In the genomic region with DNA sequence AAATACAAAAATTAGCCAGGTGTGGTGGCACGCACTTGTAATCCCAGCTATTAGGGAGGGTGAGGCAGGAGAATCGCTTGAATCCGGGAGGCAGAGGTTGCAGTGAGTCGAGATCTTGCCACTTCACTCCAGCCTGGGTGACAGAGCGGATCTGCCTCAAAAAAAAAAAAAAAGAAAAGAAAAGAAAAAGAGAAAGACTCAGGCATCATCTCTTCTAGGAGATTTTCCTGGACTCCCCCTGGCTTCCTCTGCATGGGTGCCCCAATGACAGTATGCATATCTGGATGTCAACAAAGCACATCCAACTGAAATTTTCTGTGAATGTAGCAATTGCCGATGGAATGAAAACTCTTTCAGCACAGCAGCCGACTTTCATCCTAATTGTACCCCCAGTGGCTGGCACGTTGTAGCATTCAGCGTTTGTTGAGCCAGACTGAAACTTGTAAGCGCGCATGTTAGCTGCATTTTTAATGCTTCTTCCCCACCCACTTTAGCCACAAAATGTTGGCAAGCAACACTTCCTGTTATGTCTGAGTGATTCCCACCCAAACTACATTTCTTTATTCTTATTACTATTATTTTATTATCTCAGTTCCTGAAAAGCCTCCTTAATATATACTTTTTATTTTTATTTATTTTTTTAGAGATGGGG, we compare ENCODE assay signal across 8 cellular contexts.
DNase-seq lines count a peak whose midpoint lies in the region; TF ChIP-seq lines count a peak whose summit lies in the region.

No MANE protein-coding gene starts in this region.

- H3K27ac ChIP-seq in BLaER1 (no peak overlapping the region), SK-N-SH (ENCODE audit: low read depth in 2 of 2, low read length in 1 of 2) (no peak overlapping the region)

- H3K9me3 ChIP-seq in BLaER1 (peaks cover 5% of the 10 kb centered on the region; the same call in 1 of the 2 replicates), SK-N-SH (no peaks in the 10 kb centered on the region)

- no peaks in the 10 kb centered on the region for H3K9me2 ChIP-seq in SK-N-SH

- no peaks in the 10 kb centered on the region for H3K79me2 ChIP-seq in SK-N-SH (ENCODE audit: insufficient read depth)

- TF ChIP-seq RAD21 in SK-N-SH (IDR thresholded peaks at IDR 0.05; ENCODE audit: low read length): no peak

- H2AFZ ChIP-seq in SK-N-SH (ENCODE audit: low read depth): no peak overlapping the region

- 90% methylated on average over 11 of the region's 11 CpGs for WGBS in SK-N-SH (ENCODE audit: low lambda C conversion rate)

- POLR2A ChIA-PET in SK-N-SH (lab: Yijun Ruan, JAX): no interaction called here

- H3K27me3 ChIP-seq in BLaER1 (no peaks in the 10 kb centered on the region), SK-N-SH (ENCODE audit: insufficient read depth) (no peaks in the 10 kb centered on the region)

- H3K4me3 ChIP-seq in BLaER1: no peak overlapping the region
- H3K4me3 ChIP-seq in fibroblast of mammary gland (ENCODE audit: control insufficient read depth, low read depth, low read length): no peak overlapping the region
- no peak overlapping the region for H3K4me3 ChIP-seq in SK-N-SH (ENCODE audit: low read depth in 2 of 2, low read length in 1 of 2)

- no peak for TF ChIP-seq EP300 in SK-N-SH (IDR thresholded peaks at IDR 0.05; ENCODE audit: borderline replicate concordance in 1 of 2, low read depth in 1 of 2, low read length in 1 of 2)

- CTCF ChIA-PET in SK-N-SH (lab: Yijun Ruan, JAX): interaction anchor here (0.6 kb wide), 1 partner anchor 32 kb away, joined by 3 read pairs; no protein-coding TSS in a partner anchor

- no peaks in the 10 kb centered on the region for H3K36me3 ChIP-seq in BLaER1
- no peaks in the 10 kb centered on the region for H3K36me3 ChIP-seq in SK-N-SH (replicated peaks in 1 of 2; ENCODE audit: control insufficient read depth in 1 of 2, insufficient read depth in 2 of 2, low read length in 1 of 2)

- H3F3A ChIP-seq in SK-N-SH (replicated peaks; ENCODE audit: insufficient read depth): no peaks in the 10 kb centered on the region

- peaks cover 8% of the 10 kb centered on the region for H3K4me1 ChIP-seq in BLaER1
- H3K4me1 ChIP-seq in SK-N-SH (ENCODE audit: control insufficient read depth in 1 of 2, insufficient read depth in 2 of 2, low read depth in 1 of 2, low read length in 1 of 2): peaks cover 0 to 3% of the 10 kb centered on the region in 2 experiments; a peak in 1 of 4 replicates

- DNase-seq in H4 (ENCODE audit: low spot score) (peak; percentile 70), fibroblast of mammary gland (ENCODE audit: low read depth) (peak; percentile 71), COR-L47 (lab: John Stamatoyannopoulos, UW) (no peak), SK-N-SH (no peak), NCI-H146 treated with DMSO at 0.1 percent for 48 hours (lab: John Stamatoyannopoulos, UW; ENCODE audit: unreplicated experiment) (no peak), HPDE6-E6E7 (ENCODE audit: extremely low spot score) (no peak)
- DNase-seq in activated CD4-positive, alpha-beta T cell treated with anti-CD3 and anti-CD28 coated beads for 48 hours: peak; percentile 58

- TF ChIP-seq CTCF in fibroblast of mammary gland (conservative IDR thresholded peaks at IDR 0.05; ENCODE audit: control insufficient read depth, insufficient read depth, low read depth, low read length) (no peak), SK-N-SH (IDR thresholded peaks at IDR 0.05) (no peak)

- H4K20me1 ChIP-seq in BLaER1 (no peaks in the 10 kb centered on the region), SK-N-SH (ENCODE audit: insufficient read depth) (no peaks in the 10 kb centered on the region)

- H3K4me2 ChIP-seq in BLaER1: peak overlapping the region; percentile 12
- H3K4me2 ChIP-seq in SK-N-SH: no peak overlapping the region

- H3K9ac ChIP-seq in BLaER1 (no peak overlapping the region), SK-N-SH (no peak overlapping the region)

TF ChIP-seq in SK-N-SH, 30 proteins besides CTCF, POLR2A, EP300 and RAD21:
- TF ChIP-seq TAF1 (IDR thresholded peaks at IDR 0.05; ENCODE audit: borderline replicate concordance, low read depth, low read length) (no peak), CHD2 (IDR thresholded peaks at IDR 0.05; ENCODE audit: low read length, partially characterized antibody) (no peak), IRF3 (IDR thresholded peaks at IDR 0.05; ENCODE audit: low read depth, low read length) (no peak), FOXM1 (IDR thresholded peaks at IDR 0.05; ENCODE audit: low read depth) (no peak), POLR2AphosphoS5 (IDR thresholded peaks at IDR 0.05; ENCODE audit: low read depth, low read length) (no peak), GATA2 (CRISPR knock-in tag; IDR thresholded peaks at IDR 0.05) (no peak), TCF12 (IDR thresholded peaks at IDR 0.05) (no peak), RXRA (IDR thresholded peaks at IDR 0.05; ENCODE audit: borderline replicate concordance, low read depth) (no peak), SMC3 (IDR thresholded peaks at IDR 0.05; ENCODE audit: low read depth, low read length) (no peak), GABPA (IDR thresholded peaks at IDR 0.05; ENCODE audit: low read depth) (no peak), MXI1 (IDR thresholded peaks at IDR 0.05; ENCODE audit: low read depth, low read length) (no peak), SIN3A (IDR thresholded peaks at IDR 0.05; ENCODE audit: borderline replicate concordance, low read depth, low read length) (no peak), EZH2phosphoT487 (IDR thresholded peaks at IDR 0.05; ENCODE audit: borderline replicate concordance, low read depth) (no peak), RFX5 (IDR thresholded peaks at IDR 0.05; ENCODE audit: low read length) (no peak)
- TF ChIP-seq, protein P1, sequence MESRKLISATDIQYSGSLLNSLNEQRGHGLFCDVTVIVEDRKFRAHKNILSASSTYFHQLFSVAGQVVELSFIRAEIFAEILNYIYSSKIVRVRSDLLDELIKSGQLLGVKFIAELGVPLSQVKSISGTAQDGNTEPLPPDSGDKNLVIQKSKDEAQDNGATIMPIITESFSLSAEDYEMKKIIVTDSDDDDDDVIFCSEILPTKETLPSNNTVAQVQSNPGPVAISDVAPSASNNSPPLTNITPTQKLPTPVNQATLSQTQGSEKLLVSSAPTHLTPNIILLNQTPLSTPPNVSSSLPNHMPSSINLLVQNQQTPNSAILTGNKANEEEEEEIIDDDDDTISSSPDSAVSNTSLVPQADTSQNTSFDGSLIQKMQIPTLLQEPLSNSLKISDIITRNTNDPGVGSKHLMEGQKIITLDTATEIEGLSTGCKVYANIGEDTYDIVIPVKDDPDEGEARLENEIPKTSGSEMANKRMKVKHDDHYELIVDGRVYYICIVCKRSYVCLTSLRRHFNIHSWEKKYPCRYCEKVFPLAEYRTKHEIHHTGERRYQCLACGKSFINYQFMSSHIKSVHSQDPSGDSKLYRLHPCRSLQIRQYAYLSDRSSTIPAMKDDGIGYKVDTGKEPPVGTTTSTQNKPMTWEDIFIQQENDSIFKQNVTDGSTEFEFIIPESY (IDR thresholded peaks at IDR 0.05; ENCODE audit: borderline replicate concordance, low read depth): no peak

Comparison
In these comparisons a context has a peak if more than half of its experiments do, and no peak if none do; other contexts are left out.
1. DNase-seq: peak in H4 (single experiment), activated CD4-positive, alpha-beta T cell treated with anti-CD3 and anti-CD28 coated beads for 48 hours (single experiment) and fibroblast of mammary gland (single experiment); none in COR-L47 (single experiment), SK-N-SH (single experiment), NCI-H146 treated with DMSO at 0.1 percent for 48 hours (single experiment) and HPDE6-E6E7 (single experiment).